In the genomic region with DNA sequence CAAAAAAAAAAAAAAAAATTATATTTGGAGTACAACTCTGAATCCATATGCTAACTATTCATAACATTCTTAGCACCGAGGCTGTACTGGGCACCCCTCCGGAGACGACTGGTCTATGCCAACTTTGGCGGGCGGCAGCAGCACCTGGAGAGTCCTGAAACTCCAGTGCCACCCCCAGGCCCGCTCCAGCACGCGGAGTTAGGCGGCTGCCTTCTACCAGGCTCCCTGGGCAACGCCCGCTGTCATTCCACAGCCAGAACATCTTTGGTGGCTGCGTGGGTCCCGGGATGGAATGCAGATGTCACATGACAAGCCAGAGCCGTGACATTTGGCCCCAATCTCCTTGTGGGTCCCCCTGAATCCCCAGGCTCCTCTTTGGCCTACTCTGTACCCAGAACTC, we compare ENCODE assay signal across 26 cellular contexts. TPM values are rescaled to one million over a fixed set of nuclear protein-coding genes. Genes with fewer than 3 reads are reported as not detected.
DNase-seq lines count a peak whose midpoint lies in the region; ATAC-seq, FAIRE-seq and TF ChIP-seq lines count a peak whose summit lies in the region.
"Had no signal": no experiment of that assay in that cellular context is flagged by ENCODE, and none has a peak within 500 bp of the region (broad histone marks: within the 10 kb centered on the region; RNA-seq: fewer than 3 reads in every experiment).

No MANE protein-coding gene starts in this region.

- peaks cover 31% of the 10 kb centered on the region for H3K4me1 Mint-ChIP-seq in activated T-cell treated with anti-CD3 and anti-CD28 coated beads, Interleukin-2, amount 50 U/mL, for 72 hours (ENCODE audit: low read depth)
- H3K4me1 Mint-ChIP-seq in CD4-positive, alpha-beta T cell (ENCODE audit: low read depth), result peaks cover 46% of the 10 kb centered on the region

- H3K4me3 ChIP-seq in HepG2 (replicated peaks in 1 of 3; ENCODE audit: insufficient read depth in 1 of 3, low read depth in 2 of 3, low read length in 3 of 3), result no peak overlapping the region
- H3K4me3 ChIP-seq in right lobe of liver, result no peak overlapping the region
- peak overlapping the region in 1 of 4 experiments; percentile 7 for H3K4me3 ChIP-seq in fibroblast of lung (replicated peaks in 1 of 4; ENCODE audit: control extremely low read depth in 1 of 4, insufficient read depth in 1 of 4, low read depth in 3 of 4, low read length in 4 of 4)
- H3K4me3 ChIP-seq in stomach, result no peak overlapping the region
- H3K4me3 ChIP-seq in adrenal gland, result no peak overlapping the region
- H3K4me3 ChIP-seq: thyroid gland had no signal

- no peak for FAIRE-seq in HepG2 (lab: Jason Lieb, UNC)
- FAIRE-seq: H1 had no signal

- H2AFZ ChIP-seq in HepG2 (ENCODE audit: low read length) (no peak overlapping the region), fibroblast of lung (ENCODE audit: low read length) (no peak overlapping the region)

- no peaks in the 10 kb centered on the region for H4K20me1 ChIP-seq in HepG2 (ENCODE audit: insufficient read depth, low read length)
- H4K20me1 ChIP-seq in fibroblast of lung (ENCODE audit: control insufficient read depth, extremely low read depth, insufficient read depth, low read length), result peaks cover 6% of the 10 kb centered on the region

- no peak for TF ChIP-seq POLR2A in HepG2 (IDR thresholded peaks at IDR 0.05; ENCODE audit: insufficient read depth in 1 of 2, low read depth in 2 of 2, low read length in 2 of 2)
- no peak for TF ChIP-seq POLR2A in right lobe of liver (IDR thresholded peaks at IDR 0.05)
- TF ChIP-seq POLR2A in stomach (IDR thresholded peaks at IDR 0.05), result no peak
- TF ChIP-seq POLR2A in adrenal gland (IDR thresholded peaks at IDR 0.05), result no peak

- no peaks in the 10 kb centered on the region for H3K27me3 Mint-ChIP-seq in activated T-cell treated with anti-CD3 and anti-CD28 coated beads, Interleukin-2, amount 50 U/mL, for 72 hours (ENCODE audit: low read depth)
- peaks cover 4% of the 10 kb centered on the region for H3K27me3 Mint-ChIP-seq in CD4-positive, alpha-beta T cell

- H3K79me2 ChIP-seq in HepG2 (ENCODE audit: insufficient read depth, low read length) (no peaks in the 10 kb centered on the region), fibroblast of lung (ENCODE audit: control insufficient read depth, insufficient read depth, low read length) (peaks cover 91% of the 10 kb centered on the region)

- H3K36me3 ChIP-seq in HepG2 (replicated peaks in 1 of 2; ENCODE audit: control insufficient read depth in 1 of 2, insufficient read depth in 2 of 2, low read length in 2 of 2) (no peaks in the 10 kb centered on the region), right lobe of liver (no peaks in the 10 kb centered on the region), fibroblast of lung (ENCODE audit: control insufficient read depth, insufficient read depth, low read length) (peaks cover 6% of the 10 kb centered on the region), stomach (no peaks in the 10 kb centered on the region), adrenal gland (replicated peaks in 1 of 2) (no peaks in the 10 kb centered on the region)
- H3K36me3 ChIP-seq: thyroid gland had no signal

- intact Hi-C loops in HepG2 (cut with micrococcal nuclease; ENCODE audit: unreplicated experiment), result no loop called here
- intact Hi-C loops in right lobe of liver (cut with DNase I), result no loop called here
- intact Hi-C loops in stomach (cut with DNase I; ENCODE audit: low total_unique reads), result no loop called here
- intact Hi-C loops in adrenal gland (cut with DNase I), result no loop called here
- intact Hi-C loops in CD4-positive, alpha-beta T cell (cut with DNase I, micrococcal nuclease), result no loop called here

- POLR2A ChIA-PET in HepG2 (lab: Yijun Ruan, JAX), result no interaction called here
- POLR2A ChIA-PET in CD4-positive, alpha-beta T cell (lab: Charles Lee), result no interaction called here

- H3K9ac ChIP-seq in HepG2 (ENCODE audit: insufficient read depth, low read depth, low read length) (no peak overlapping the region), fibroblast of lung (ENCODE audit: insufficient read depth, low read length) (no peak overlapping the region)

- H3K4me1 ChIP-seq in HepG2 (ENCODE audit: insufficient read depth, low read length) (peaks cover 50% of the 10 kb centered on the region), right lobe of liver (peaks cover 0 to 16% (median 9%) of the 10 kb centered on the region in 4 donors), fibroblast of lung (ENCODE audit: control insufficient read depth, extremely low read depth, insufficient read depth, low read length) (peaks cover 36% of the 10 kb centered on the region), stomach (peaks cover 57 to 98% (median 73%) of the 10 kb centered on the region in 4 donors), adrenal gland (replicated peaks in 1 of 2) (peaks cover 41 to 84% of the 10 kb centered on the region in 2 donors)

- BruUV-seq in HepG2 (replicated peaks; lab: Mats Ljungman, UMichigan), result no TSS peak

- H3K9me3 Mint-ChIP-seq in activated T-cell treated with anti-CD3 and anti-CD28 coated beads, Interleukin-2, amount 50 U/mL, for 72 hours, result no peaks in the 10 kb centered on the region
- no peaks in the 10 kb centered on the region for H3K9me3 Mint-ChIP-seq in CD4-positive, alpha-beta T cell
- H3K9me3 Mint-ChIP-seq: activated naive CD4-positive, alpha-beta T cell treated with anti-CD3 and anti-CD28 coated beads, Interleukin-2, amount 10 ng/mL, durations not matched to agents 7 days and 5 days; activated T-helper 1 cell treated with anti-CD3 and anti-CD28 coated beads, Interleukin-12 subunit alpha, Interleukin-12 subunit beta, Interleukin-2, Interleukin-4 antibody, amounts not matched to agents 30 ng/mL and 10 ng/mL and 1 ng/mL, durations not matched to agents 14 hours and 24 hours and 36 hours; memory B cell; stimulated activated naive B cell treated with anti-CD40 and anti-IgM and Interleukin-4, amounts not matched to agents 10 μg/mL and 1 μg/mL and 100 μg/mL, for 72 hours had no signal

- no peaks in the 10 kb centered on the region for H3K27me3 ChIP-seq in HepG2 (ENCODE audit: control insufficient read depth in 1 of 2, insufficient read depth in 2 of 2, low read length in 2 of 2)
- no peaks in the 10 kb centered on the region for H3K27me3 ChIP-seq in right lobe of liver
- H3K27me3 ChIP-seq in fibroblast of lung (ENCODE audit: control insufficient read depth, insufficient read depth, low read length), result no peaks in the 10 kb centered on the region
- H3K27me3 ChIP-seq in stomach, result no peaks in the 10 kb centered on the region
- H3K27me3 ChIP-seq in adrenal gland, result no peaks in the 10 kb centered on the region
- peaks cover 2% of the 10 kb centered on the region for H3K27me3 ChIP-seq in CD4-positive, alpha-beta T cell (ENCODE audit: control insufficient read depth, insufficient read depth, low read length)
- H3K27me3 ChIP-seq: thyroid gland had no signal

- no peaks in the 10 kb centered on the region for H3K36me3 Mint-ChIP-seq in activated T-cell treated with anti-CD3 and anti-CD28 coated beads, Interleukin-2, amount 50 U/mL, for 72 hours (ENCODE audit: insufficient read depth in 2 of 2)
- no peaks in the 10 kb centered on the region for H3K36me3 Mint-ChIP-seq in CD4-positive, alpha-beta T cell (ENCODE audit: low read depth)
- H3K36me3 Mint-ChIP-seq: activated naive CD4-positive, alpha-beta T cell treated with anti-CD3 and anti-CD28 coated beads, Interleukin-2, amount 10 ng/mL, durations not matched to agents 7 days and 5 days; memory B cell; stimulated activated naive B cell treated with anti-CD40 and anti-IgM and Interleukin-4, amounts not matched to agents 10 μg/mL and 1 μg/mL and 100 μg/mL, for 72 hours had no signal

- no peak for DNase-seq in HepG2 (ENCODE audit: low spot score)
- DNase-seq in right lobe of liver, result no peak
- no peak for DNase-seq in fibroblast of lung (ENCODE audit: low read depth in 2 of 2)
- no peak for DNase-seq in stomach
- no peak for DNase-seq in activated CD4-positive, alpha-beta T cell treated with anti-CD3 and anti-CD28 coated beads for 48 hours
- no peak for DNase-seq in activated T-cell treated with anti-CD3 and anti-CD28 coated beads, Interleukin-2, amount 50 U/mL, for 72 hours
- no peak for DNase-seq in adrenal gland
- DNase-seq in CD4-positive, alpha-beta T cell, result no peak
- DNase-seq: activated CD4-positive, alpha-beta T cell treated with anti-CD3 and anti-CD28 coated beads for 4 hours; activated naive CD4-positive, alpha-beta T cell treated with anti-CD3 and anti-CD28 coated beads, Interleukin-2, amount 10 ng/mL, durations not matched to agents 7 days and 5 days; caudate nucleus; DND-41; Kasumi-1; kidney glomerular epithelial cell; NCI-H1048; NCI-H187; NCI-H226; NCI-H748 treated with DMSO at 0.1 percent for 48 hours; stimulated activated CD4-positive, alpha-beta T cell treated with anti-CD3 and anti-CD28 coated beads, Interleukin-12 subunit alpha, Interleukin-12 subunit beta, amount 100 ng/mL, for 4 hours; stimulated activated CD4-positive, alpha-beta T cell treated with anti-CD3 and anti-CD28 coated beads, Interleukin-4, amount 100 ng/mL, for 24 hours; stimulated activated naive B cell treated with anti-CD40 and anti-IgM and Interleukin-4, amounts not matched to agents 10 μg/mL and 1 μg/mL and 100 μg/mL, for 72 hours; thyroid gland had no signal

- TF ChIP-seq CTCF in HepG2 (CRISPR knock-in tag; IDR thresholded peaks at IDR 0.05), result no peak
- TF ChIP-seq CTCF in right lobe of liver (IDR thresholded peaks at IDR 0.05), result no peak
- no peak for TF ChIP-seq CTCF in fibroblast of lung (conservative IDR thresholded peaks at IDR 0.05 in 1 of 2, IDR thresholded peaks at IDR 0.05 in 1 of 2; ENCODE audit: low read depth in 1 of 2, low read length in 2 of 2)
- TF ChIP-seq CTCF in stomach (IDR thresholded peaks at IDR 0.05), result no peak
- no peak for TF ChIP-seq CTCF in adrenal gland (IDR thresholded peaks at IDR 0.05)
- TF ChIP-seq CTCF in CD4-positive, alpha-beta T cell (IDR thresholded peaks at IDR 0.05), result no peak

- H3K4me2 ChIP-seq in HepG2 (ENCODE audit: low read depth, low read length) (no peak overlapping the region), fibroblast of lung (ENCODE audit: extremely low read depth, insufficient read depth, low read length) (peak overlapping the region; percentile 35)

- WGBS in HepG2 (ENCODE audit: low lambda C conversion rate), result 99% methylated on average over 8 of the region's 14 CpGs
- WGBS in right lobe of liver (ENCODE audit: insufficient coverage, low coverage, low lambda C conversion rate, missing lambda C conversion rate), result 60% methylated on average over 2 of the region's 14 CpGs
- WGBS in stomach, 5 donors, result 80 to 85% (median 84%) methylated on average over 11 to 14 of the region's 14 CpGs
- 33 to 86% (median 82%) methylated on average over 1 to 14 of the region's 14 CpGs for WGBS in adrenal gland, 4 donors

- no peaks in the 10 kb centered on the region for H3K9me3 ChIP-seq in HepG2 (ENCODE audit: low read length)
- H3K9me3 ChIP-seq in right lobe of liver, result no peaks in the 10 kb centered on the region
- no peaks in the 10 kb centered on the region for H3K9me3 ChIP-seq in fibroblast of lung (ENCODE audit: control insufficient read depth, insufficient read depth, low read depth, low read length)
- H3K9me3 ChIP-seq in stomach, result no peaks in the 10 kb centered on the region
- H3K9me3 ChIP-seq in adrenal gland (replicated peaks in 1 of 3), result no peaks in the 10 kb centered on the region
- H3K9me3 ChIP-seq in CD4-positive, alpha-beta T cell (ENCODE audit: control insufficient read depth, low read length), result no peaks in the 10 kb centered on the region
- H3K9me3 ChIP-seq: thyroid gland had no signal

- in situ Hi-C loops in HepG2 (cut with HindIII; ENCODE audit: extremely low pct_ligation_motif_present, low pct_unique_long_range_greater_than_20kb), result no loop called here

- H3K4me3 Mint-ChIP-seq in activated T-cell treated with anti-CD3 and anti-CD28 coated beads, Interleukin-2, amount 50 U/mL, for 72 hours, result no peak overlapping the region
- no peak overlapping the region for H3K4me3 Mint-ChIP-seq in CD4-positive, alpha-beta T cell
- H3K4me3 Mint-ChIP-seq: activated naive CD4-positive, alpha-beta T cell treated with anti-CD3 and anti-CD28 coated beads, Interleukin-2, amount 10 ng/mL, durations not matched to agents 7 days and 5 days; activated T-helper 1 cell treated with anti-CD3 and anti-CD28 coated beads, Interleukin-12 subunit alpha, Interleukin-12 subunit beta, Interleukin-2, Interleukin-4 antibody, amounts not matched to agents 30 ng/mL and 10 ng/mL and 1 ng/mL, durations not matched to agents 14 hours and 24 hours and 36 hours; memory B cell; stimulated activated naive B cell treated with anti-CD40 and anti-IgM and Interleukin-4, amounts not matched to agents 10 μg/mL and 1 μg/mL and 100 μg/mL, for 72 hours had no signal

- TF ChIP-seq RAD21 in HepG2 (CRISPR knock-in tag; IDR thresholded peaks at IDR 0.05), result no peak

- ATAC-seq in HepG2 (no peak), right lobe of liver (no peak)
- no peak for ATAC-seq in activated T-cell treated with anti-CD3 and anti-CD28 coated beads, Interleukin-2, amount 50 U/mL, for 72 hours (replicated peaks in 1 of 2)
- ATAC-seq in CD4-positive, alpha-beta T cell (ENCODE audit: poor library complexity), result no peak
- ATAC-seq: stimulated activated naive B cell treated with anti-CD40 and anti-IgM and Interleukin-4, amounts not matched to agents 10 μg/mL and 1 μg/mL and 100 μg/mL, for 72 hours had no signal

- no peak for TF ChIP-seq EP300 in HepG2 (IDR thresholded peaks at IDR 0.05; ENCODE audit: low read depth in 2 of 2, low read length in 2 of 2)
- no peak for TF ChIP-seq EP300 in HepG2 (CRISPR knock-in tag; IDR thresholded peaks at IDR 0.05; ENCODE audit: borderline replicate concordance)
- no peak for TF ChIP-seq EP300 in stomach (IDR thresholded peaks at IDR 0.05)

- no peak overlapping the region for H3K27ac Mint-ChIP-seq in activated T-cell treated with anti-CD3 and anti-CD28 coated beads, Interleukin-2, amount 50 U/mL, for 72 hours
- no peak overlapping the region for H3K27ac Mint-ChIP-seq in CD4-positive, alpha-beta T cell
- H3K27ac Mint-ChIP-seq: activated naive CD4-positive, alpha-beta T cell treated with anti-CD3 and anti-CD28 coated beads, Interleukin-2, amount 10 ng/mL, durations not matched to agents 7 days and 5 days; activated T-helper 1 cell treated with anti-CD3 and anti-CD28 coated beads, Interleukin-12 subunit alpha, Interleukin-12 subunit beta, Interleukin-2, Interleukin-4 antibody, amounts not matched to agents 30 ng/mL and 10 ng/mL and 1 ng/mL, durations not matched to agents 14 hours and 24 hours and 36 hours; memory B cell had no signal

- H3K27ac ChIP-seq in HepG2 (ENCODE audit: extremely low read length, insufficient read depth, low read length), result no peak overlapping the region
- H3K27ac ChIP-seq in right lobe of liver, result no peak overlapping the region
- H3K27ac ChIP-seq in fibroblast of lung (ENCODE audit: insufficient read depth, low read length), result no peak overlapping the region
- peak overlapping the region in 3 of 5 donors; percentile 59 to 97 (median 80) for H3K27ac ChIP-seq in stomach
- peak overlapping the region in 2 of 5 donors; percentile 30 to 48 for H3K27ac ChIP-seq in adrenal gland
- no peak overlapping the region for H3K27ac ChIP-seq in CD4-positive, alpha-beta T cell (ENCODE audit: low read depth, low read length)
- H3K27ac ChIP-seq: thyroid gland had no signal

- CTCF ChIA-PET in HepG2 (lab: Yijun Ruan, JAX; ENCODE audit: low intra/inter-chr PET ratio, low total read pairs), result no interaction called here
- CTCF ChIA-PET in CD4-positive, alpha-beta T cell (lab: Charles Lee), result no interaction called here

RNA-seq across cellular contexts. Expression of a gene that starts 6.2 kb away (rescaled TPM):
- total RNA-seq in HepG2 (2016; rRNA removed; fragmentation: Illumina TruSeq; extraction: Trizol) (2.2 and 3.8 TPM in 2 replicates), right lobe of liver (10 to 100 TPM; 18.9 to 36.1 (median 26.7) TPM), fibroblast of lung (88.9 and 155 TPM in 2 replicates), stomach (10 to 100 TPM; 37.4 to 100.0 (median 66.1) TPM), adrenal gland (100 to 1,000 TPM; 112 to 275 (median 219) TPM)
- 1.4 and 1.7 TPM in 2 replicates for total RNA-seq in HepG2 (2016; cell fraction: cytosol; rRNA removed; fragmentation: Illumina TruSeq; extraction: Trizol; ENCODE audit: low read depth)
- 1.7 and 3.9 TPM in 2 replicates for total RNA-seq in HepG2 (2016; cell fraction: insoluble cytoplasmic fraction; rRNA removed; fragmentation: Illumina TruSeq; extraction: Trizol)
- total RNA-seq in HepG2 (2016; cell fraction: membrane; rRNA removed; fragmentation: Illumina TruSeq; extraction: Trizol), result 3.3 and 3.4 TPM in 2 replicates
- 6.3 and 8.0 TPM in 2 replicates for total RNA-seq in HepG2 (2016; cell fraction: nucleus; rRNA removed; fragmentation: Illumina TruSeq; extraction: Trizol)
- polyA plus RNA-seq in HepG2 (2011; rRNA removed) (8.5 and 11.7 TPM in 2 replicates), fibroblast of lung (607 and 745 TPM in 2 replicates), stomach (10 to 100 TPM; 20.9 to 34.4 (median 29.4) TPM), adrenal gland (100 to 1,000 TPM in 1 of 3 donors, 10 to 100 TPM in 2; 50.8 to 153 (median 55.9) TPM)
- 8.0 and 12.6 TPM in 2 replicates for polyA plus RNA-seq in HepG2 (2011; cell fraction: cytosol; rRNA removed)
- 10.4 and 13.8 TPM in 2 replicates for polyA plus RNA-seq in HepG2 (2011; cell fraction: nucleus; rRNA removed)
- polyA plus RNA-seq in HepG2 (2012), result 25.0 and 33.2 TPM in 2 replicates
- 3.0 and 3.2 TPM in 2 replicates for polyA plus RNA-seq in HepG2 (2016; cell fraction: cytosol; fragmentation: Illumina TruSeq; extraction: Trizol; ENCODE audit: low read depth)
- 3.9 and 5.4 TPM in 2 replicates for polyA plus RNA-seq in HepG2 (2016; cell fraction: insoluble cytoplasmic fraction; fragmentation: Illumina TruSeq; extraction: Trizol; ENCODE audit: low read depth)
- 4.0 and 5.0 TPM in 2 replicates for polyA plus RNA-seq in HepG2 (2016; cell fraction: membrane; fragmentation: Illumina TruSeq; extraction: Trizol; ENCODE audit: low read depth)
- polyA plus RNA-seq in HepG2 (2016; cell fraction: nucleus; fragmentation: Illumina TruSeq; extraction: Trizol; ENCODE audit: insufficient read depth, low read depth), result 18.4 and 18.6 TPM in 2 replicates
- 10.0 and 25.5 TPM in 2 replicates for polyA minus RNA-seq in HepG2 (2011; rRNA and poly(A)+ RNA removed; ENCODE audit: low replicate concordance)
- 11.5 and 14.6 TPM in 2 replicates for polyA minus RNA-seq in HepG2 (2011; cell fraction: cytosol; rRNA and poly(A)+ RNA removed)
- polyA minus RNA-seq in HepG2 (2011; cell fraction: nucleus; rRNA and poly(A)+ RNA removed), result 4.2 and 6.2 TPM in 2 replicates
- polyA plus RNA-seq in fibroblast of lung (2012), result 667 and 999 TPM in 2 replicates
- 484 and 816 TPM in 2 replicates for polyA minus RNA-seq in fibroblast of lung (ENCODE audit: low replicate concordance)
- 1 to 10 TPM; 2.6 to 4.1 TPM for total RNA-seq in activated T-cell treated with anti-CD3 and anti-CD28 coated beads, Interleukin-2, amount 50 U/mL, for 72 hours
- 1 to 10 TPM; 6.2 to 7.0 TPM for total RNA-seq in CD4-positive, alpha-beta T cell

RNA-seq across cellular contexts. Expression of a gene that starts 16.0 kb away (rescaled TPM):
- total RNA-seq in HepG2 (2016; rRNA removed; fragmentation: Illumina TruSeq; extraction: Trizol) (not detected in 2 replicates), right lobe of liver (1 to 10 TPM in 1 of 6 experiments, under 1 TPM in 5; 0.19 to 1.0 (median 0.53) TPM), fibroblast of lung (2.3 and 2.8 TPM in 2 replicates), stomach (10 to 100 TPM in 2 of 5 donors, 1 to 10 TPM in 3; 4.2 to 23.9 (median 7.1) TPM), adrenal gland (1 to 10 TPM in 5 of 8 donors, under 1 TPM in 3; 0.18 to 5.1 (median 1.5) TPM)
- total RNA-seq in HepG2 (2016; cell fraction: cytosol; rRNA removed; fragmentation: Illumina TruSeq; extraction: Trizol; ENCODE audit: low read depth), result not detected in 2 replicates
- total RNA-seq in HepG2 (2016; cell fraction: insoluble cytoplasmic fraction; rRNA removed; fragmentation: Illumina TruSeq; extraction: Trizol), result 0.06 TPM in 1 of 2 replicates, not detected in the other
- not detected in 2 replicates for total RNA-seq in HepG2 (2016; cell fraction: membrane; rRNA removed; fragmentation: Illumina TruSeq; extraction: Trizol)
- not detected in 2 replicates for total RNA-seq in HepG2 (2016; cell fraction: nucleus; rRNA removed; fragmentation: Illumina TruSeq; extraction: Trizol)
- polyA plus RNA-seq in HepG2 (2011; rRNA removed) (not detected in 2 replicates), fibroblast of lung (0.10 and 0.15 TPM in 2 replicates), stomach (under 1 TPM in 2 of 3 donors, not detected in 1; 0.31 to 0.40 TPM), adrenal gland (1 to 10 TPM in 1 of 3 donors, under 1 TPM in 2; 0.07 to 3.7 (median 0.13) TPM)
- not detected in 2 replicates for polyA plus RNA-seq in HepG2 (2011; cell fraction: cytosol; rRNA removed)
- polyA plus RNA-seq in HepG2 (2011; cell fraction: nucleus; rRNA removed), result 0.14 and 0.31 TPM in 2 replicates
- 0.07 and 0.13 TPM in 2 replicates for polyA plus RNA-seq in HepG2 (2012)
- not detected in 2 replicates for polyA plus RNA-seq in HepG2 (2016; cell fraction: cytosol; fragmentation: Illumina TruSeq; extraction: Trizol; ENCODE audit: low read depth)
- not detected in 2 replicates for polyA plus RNA-seq in HepG2 (2016; cell fraction: insoluble cytoplasmic fraction; fragmentation: Illumina TruSeq; extraction: Trizol; ENCODE audit: low read depth)
- polyA plus RNA-seq in HepG2 (2016; cell fraction: membrane; fragmentation: Illumina TruSeq; extraction: Trizol; ENCODE audit: low read depth), result not detected in 2 replicates
- not detected in 2 replicates for polyA plus RNA-seq in HepG2 (2016; cell fraction: nucleus; fragmentation: Illumina TruSeq; extraction: Trizol; ENCODE audit: insufficient read depth, low read depth)
- polyA minus RNA-seq in HepG2 (2011; rRNA and poly(A)+ RNA removed; ENCODE audit: low replicate concordance), result 1.2 TPM in 1 of 2 replicates, not detected in the other
- not detected in 2 replicates for polyA minus RNA-seq in HepG2 (2011; cell fraction: cytosol; rRNA and poly(A)+ RNA removed)
- polyA minus RNA-seq in HepG2 (2011; cell fraction: nucleus; rRNA and poly(A)+ RNA removed), result 1.5 and 1.6 TPM in 2 replicates
- polyA plus RNA-seq in fibroblast of lung (2012), result 0.15 and 0.35 TPM in 2 replicates
- 0.56 TPM in 1 of 2 replicates, not detected in the other for polyA minus RNA-seq in fibroblast of lung (ENCODE audit: low replicate concordance)
- under 1 TPM; 0.12 to 0.19 TPM for total RNA-seq in activated T-cell treated with anti-CD3 and anti-CD28 coated beads, Interleukin-2, amount 50 U/mL, for 72 hours
- total RNA-seq in CD4-positive, alpha-beta T cell, result 1 to 10 TPM; 2.6 to 2.7 TPM
- total RNA-seq: activated T-helper 1 cell treated with anti-CD3 and anti-CD28 coated beads, Interleukin-12 subunit alpha, Interleukin-12 subunit beta, Interleukin-2, Interleukin-4 antibody, amounts not matched to agents 30 ng/mL and 10 ng/mL and 1 ng/mL, durations not matched to agents 14 hours and 24 hours and 36 hours; T-helper 2 cell treated with Interferon-gamma antibody and Interleukin-4, amounts not matched to agents 100 ng/mL and 5 ng/mL, for 36 hours had no signal

Comparison
In these comparisons a context has a peak if more than half of its experiments do, and no peak if none do; other contexts are left out.
1. H3K27ac ChIP-seq: peak in stomach (3 of 5); none in HepG2 (single experiment), right lobe of liver (0 of 3), fibroblast of lung (single experiment) and CD4-positive, alpha-beta T cell (single experiment).